23 cellular contexts compared by ENCODE assay signal in genomic region chr14:26137161-26137560, GRCh38.
DNase-seq lines count a peak whose midpoint lies in the region; FAIRE-seq and TF ChIP-seq lines count a peak whose summit lies in the region.
"Had no signal": no experiment of that assay in that cellular context is flagged by ENCODE, and none has a peak within 500 bp of the region (broad histone marks: within the 10 kb centered on the region; RNA-seq: fewer than 3 reads in every experiment).

No MANE protein-coding gene starts in this region.

- peak; percentile 9 for DNase-seq in DMS 273 (lab: John Stamatoyannopoulos, UW; ENCODE audit: unreplicated experiment)
- no peak for DNase-seq in DMS 273 treated with DMSO at 0.1 percent for 48 hours (lab: John Stamatoyannopoulos, UW)
- no peak for DNase-seq in HFFc6
- DNase-seq in brain microvascular endothelial cell = no peak
- DNase-seq in nephron progenitor cell = peak; percentile 2
- DNase-seq in PC-9 = no peak
- DNase-seq in GM10266 (ENCODE audit: extremely low spot score) = no peak
- DNase-seq in H54 (ENCODE audit: insufficient read length, low spot score) = no peak
- DNase-seq: 8988T; activated CD4-positive, alpha-beta T cell treated with anti-CD3 and anti-CD28 coated beads, Interleukin-2, amount 10 ng/mL, durations not matched to agents 7 days and 5 days; activated T-cell treated with anti-CD3 and anti-CD28 coated beads, Interleukin-2, amount 50 U/mL, for 1 hour; C1 segment of cervical spinal cord; DMS79 treated with DMSO at 0.1 percent for 48 hours; hippocampal formation; kidney glomerular epithelial cell; naive thymus-derived CD8-positive, alpha-beta T cell; NCI-H1092; NCI-H526; Peyer's patch had no signal

- H3K36me3 ChIP-seq in brain microvascular endothelial cell (replicated peaks) = no peaks in the 10 kb centered on the region
- no peaks in the 10 kb centered on the region for H3K36me3 ChIP-seq in PC-9 (ENCODE audit: low read depth)
- H3K36me3 ChIP-seq: Peyer's patch, prostate gland had no signal

- peak; percentile 32 for TF ChIP-seq CTCF in HFFc6 (IDR thresholded peaks at IDR 0.05)
- TF ChIP-seq CTCF in brain microvascular endothelial cell (IDR thresholded peaks at IDR 0.05; ENCODE audit: low read depth, low read length, missing control alignments) = peak; percentile 27
- TF ChIP-seq CTCF in nephron progenitor cell (IDR thresholded peaks at IDR 0.05) = no peak
- TF ChIP-seq CTCF in PC-9 (conservative IDR thresholded peaks at IDR 0.05) = no peak
- no peak for TF ChIP-seq CTCF in GM10266 (IDR thresholded peaks at IDR 0.05; ENCODE audit: control insufficient read depth, insufficient read depth, low read depth, missing control alignments)

- H4K20me1 ChIP-seq in PC-9 (ENCODE audit: insufficient read depth) = no peaks in the 10 kb centered on the region

- H3K4me1 Mint-ChIP-seq in HFFc6 (ENCODE audit: low read depth) = no peaks in the 10 kb centered on the region
- no peaks in the 10 kb centered on the region for H3K4me1 Mint-ChIP-seq in nephron progenitor cell
- H3K4me1 Mint-ChIP-seq: activated CD4-positive, alpha-beta T cell treated with anti-CD3 and anti-CD28 coated beads, Interleukin-2, amount 10 ng/mL, durations not matched to agents 7 days and 5 days; IgD-negative memory B cell; memory B cell; naive thymus-derived CD8-positive, alpha-beta T cell had no signal

- no peak for TF ChIP-seq POLR2A in H54 (IDR thresholded peaks at IDR 0.05; ENCODE audit: low read depth, low read length)

- in situ Hi-C loops in brain microvascular endothelial cell (cut with HindIII; ENCODE audit: low pct_ligation_motif_present, low sequenced_read_pairs) = no loop called here

- intact Hi-C loops in PC-9 (cut with micrococcal nuclease; ENCODE audit: unreplicated experiment) = no loop called here

- H3F3A ChIP-seq in PC-9 (ENCODE audit: insufficient read depth, low read depth) = no peaks in the 10 kb centered on the region

- H3K27me3 ChIP-seq in brain microvascular endothelial cell (replicated peaks) = no peaks in the 10 kb centered on the region
- no peaks in the 10 kb centered on the region for H3K27me3 ChIP-seq in PC-9 (ENCODE audit: insufficient read depth, low read depth)
- H3K27me3 ChIP-seq: Peyer's patch had no signal

- no peaks in the 10 kb centered on the region for H3K79me2 ChIP-seq in PC-9 (ENCODE audit: low read depth)

- H3K4me1 ChIP-seq in PC-9 (replicated peaks; ENCODE audit: insufficient read depth) = no peaks in the 10 kb centered on the region; the same call in 1 of the 2 replicates
- H3K4me1 ChIP-seq: Peyer's patch, prostate gland had no signal

- H3K27ac ChIP-seq in brain microvascular endothelial cell (no peak overlapping the region), PC-9 (no peak overlapping the region)
- H3K27ac ChIP-seq: Peyer's patch, prostate gland had no signal

- POLR2A ChIA-PET in PC-9 (lab: Charles Lee; ENCODE audit: unreplicated experiment) = no interaction called here

- peaks cover 49% of the 10 kb centered on the region for H3K9me3 Mint-ChIP-seq in HFFc6
- H3K9me3 Mint-ChIP-seq in nephron progenitor cell = no peaks in the 10 kb centered on the region

- no peaks in the 10 kb centered on the region for H3K27me3 Mint-ChIP-seq in HFFc6 (ENCODE audit: insufficient read depth)
- H3K27me3 Mint-ChIP-seq in nephron progenitor cell (ENCODE audit: low read depth, poor library complexity) = no peaks in the 10 kb centered on the region
- H3K27me3 Mint-ChIP-seq: activated CD4-positive, alpha-beta T cell treated with anti-CD3 and anti-CD28 coated beads, Interleukin-2, amount 10 ng/mL, durations not matched to agents 7 days and 5 days; IgD-negative memory B cell; memory B cell; naive thymus-derived CD8-positive, alpha-beta T cell had no signal

- H3K36me3 Mint-ChIP-seq in HFFc6 (ENCODE audit: low read depth) (no peaks in the 10 kb centered on the region), nephron progenitor cell (ENCODE audit: low read depth) (no peaks in the 10 kb centered on the region)
- H3K36me3 Mint-ChIP-seq: activated naive CD4-positive, alpha-beta T cell treated with anti-CD3 and anti-CD28 coated beads, Interleukin-2, amount 50 U/mL, for 72 hours; memory B cell; naive thymus-derived CD8-positive, alpha-beta T cell had no signal

- H3K27ac Mint-ChIP-seq in HFFc6 (no peak overlapping the region), nephron progenitor cell (no peak overlapping the region)
- H3K27ac Mint-ChIP-seq: activated CD4-positive, alpha-beta T cell treated with anti-CD3 and anti-CD28 coated beads, Interleukin-2, amount 10 ng/mL, durations not matched to agents 7 days and 5 days; activated naive CD4-positive, alpha-beta T cell treated with anti-CD3 and anti-CD28 coated beads, Interleukin-2, amount 50 U/mL, for 72 hours; IgD-negative memory B cell; memory B cell; naive thymus-derived CD8-positive, alpha-beta T cell had no signal

- FAIRE-seq in H54 (lab: Jason Lieb, UNC) = no peak

- H3K9me2 ChIP-seq in PC-9 (ENCODE audit: insufficient read depth) = no peaks in the 10 kb centered on the region

- H3K9me3 ChIP-seq in PC-9 (ENCODE audit: insufficient read depth, low read depth) = no peaks in the 10 kb centered on the region
- H3K9me3 ChIP-seq: Peyer's patch, prostate gland had no signal

- H2AFZ ChIP-seq in PC-9 = no peak overlapping the region

- H3K4me2 ChIP-seq in PC-9 = no peak overlapping the region

- H3K4me3 Mint-ChIP-seq in HFFc6 (no peak overlapping the region), nephron progenitor cell (no peak overlapping the region)
- H3K4me3 Mint-ChIP-seq: activated CD4-positive, alpha-beta T cell treated with anti-CD3 and anti-CD28 coated beads, Interleukin-2, amount 10 ng/mL, durations not matched to agents 7 days and 5 days; IgD-negative memory B cell; memory B cell; naive thymus-derived CD8-positive, alpha-beta T cell had no signal

- CTCF ChIA-PET in PC-9 (lab: Charles Lee) = no interaction called here

- H3K4me3 ChIP-seq in brain microvascular endothelial cell (ENCODE audit: low read depth, low read length) (no peak overlapping the region), PC-9 (no peak overlapping the region)
- H3K4me3 ChIP-seq: Peyer's patch, prostate gland had no signal

- no TSS peak for BruUV-seq in PC-9 (replicated peaks; lab: Mats Ljungman, UMichigan)

Comparison
In these comparisons a context has a peak if more than half of its experiments do, and no peak if none do; other contexts are left out.
1. DNase-seq: peak in DMS 273 (single experiment) and nephron progenitor cell (single experiment); none in DMS 273 treated with DMSO at 0.1 percent for 48 hours (single experiment), HFFc6 (single experiment), brain microvascular endothelial cell (single experiment), PC-9 (0 of 2), GM10266 (single experiment) and H54 (single experiment).
2. CTCF ChIP-seq: peak in HFFc6 (single experiment) and brain microvascular endothelial cell (single experiment); none in nephron progenitor cell (single experiment), PC-9 (single experiment) and GM10266 (single experiment).